Comparison of ENCODE assay signal across 25 cellular contexts in genomic region chr19:16915734-16916133, GRCh38. TPM values are rescaled to one million over a fixed set of nuclear protein-coding genes. Genes with fewer than 3 reads are reported as not detected.
DNase-seq lines count a peak whose midpoint lies in the region; ATAC-seq, FAIRE-seq and TF ChIP-seq lines count a peak whose summit lies in the region.
"Had no signal": no experiment of that assay in that cellular context is flagged by ENCODE, and none has a peak within 500 bp of the region (broad histone marks: within the 10 kb centered on the region; RNA-seq: fewer than 3 reads in every experiment).

No MANE protein-coding gene starts in this region.

- H3K9me3 ChIP-seq in BLaER1, result peaks cover 60% of the 10 kb centered on the region
- H3K9me3 ChIP-seq in HEK293 (ENCODE audit: control insufficient read depth, insufficient read depth, low read depth, low read length), result no peaks in the 10 kb centered on the region
- H3K9me3 ChIP-seq in K562 (replicated peaks; ENCODE audit: control insufficient read depth, insufficient read depth, low read depth, low read length), result peaks cover 15% of the 10 kb centered on the region
- H3K9me3 ChIP-seq in spleen, result peaks cover 6 to 61% (median 57%) of the 10 kb centered on the region in 8 donors

- ATAC-seq in K562, result no peak
- ATAC-seq: CD8-positive, alpha-beta T cell had no signal

- H3K4me3 Mint-ChIP-seq in activated naive CD4-positive, alpha-beta T cell treated with anti-CD3 and anti-CD28 coated beads for 36 hours, result no peak overlapping the region
- H3K4me3 Mint-ChIP-seq: CD4-positive, alpha-beta T cell; CD8-positive, alpha-beta T cell had no signal

- H2AFZ ChIP-seq in K562 (ENCODE audit: low read depth, low read length), result no peak overlapping the region

- H3K4me1 ChIP-seq in BLaER1 (peaks cover 7% of the 10 kb centered on the region; the same call in 1 of the 2 replicates), HEK293 (ENCODE audit: control insufficient read depth, insufficient read depth, low read length) (no peaks in the 10 kb centered on the region), K562 (replicated peaks in 1 of 2; ENCODE audit: control insufficient read depth in 2 of 2, insufficient read depth in 2 of 2, low read length in 2 of 2) (peaks cover 0 to 14% of the 10 kb centered on the region in 2 experiments; a peak in 4 of 5 replicates), spleen (no peaks in the 10 kb centered on the region)
- H3K4me1 ChIP-seq: BE2C, Caco-2 had no signal

- TF ChIP-seq CTCF in HEK293 (tag by site-specific recombination; IDR thresholded peaks at IDR 0.05) (no peak), K562 (IDR thresholded peaks at IDR 0.05 in 2 of 3, conservative IDR thresholded peaks at IDR 0.05 in 1 of 3; ENCODE audit: insufficient read depth in 2 of 3, low read depth in 1 of 3, low read length in 3 of 3) (no peak), spleen (IDR thresholded peaks at IDR 0.05 in 8 of 11, conservative IDR thresholded peaks at IDR 0.05 in 3 of 11) (no peak)

- no peak for FAIRE-seq in K562 (lab: Jason Lieb, UNC)
- FAIRE-seq: A204.1, D721Med, G401.6, GM12891, GM19239 had no signal

- H3K9me1 ChIP-seq in K562 (ENCODE audit: control insufficient read depth, insufficient read depth, low read length), result no peaks in the 10 kb centered on the region

- H3K27ac ChIP-seq in BLaER1 (no peak overlapping the region), HEK293 (ENCODE audit: extremely low read depth, low read depth, low read length) (no peak overlapping the region), K562 (ENCODE audit: extremely low read depth, low read depth, low read length) (no peak overlapping the region), spleen (no peak overlapping the region)
- H3K27ac ChIP-seq: BLaER1 treated with 17β-estradiol and CSF1 and Interleukin-3, amounts not matched to agents 10 nM and 100 nM; C4-2B had no signal

- no peaks in the 10 kb centered on the region for H3K4me1 Mint-ChIP-seq in activated naive CD4-positive, alpha-beta T cell treated with anti-CD3 and anti-CD28 coated beads for 36 hours (ENCODE audit: low read depth)

- H3K27me3 Mint-ChIP-seq in activated naive CD4-positive, alpha-beta T cell treated with anti-CD3 and anti-CD28 coated beads for 36 hours (ENCODE audit: low read depth), result no peaks in the 10 kb centered on the region

- H3K36me3 Mint-ChIP-seq in activated naive CD4-positive, alpha-beta T cell treated with anti-CD3 and anti-CD28 coated beads for 36 hours (ENCODE audit: low read depth), result peaks cover 5% of the 10 kb centered on the region
- H3K36me3 Mint-ChIP-seq: CD8-positive, alpha-beta T cell had no signal

- no peaks in the 10 kb centered on the region for H3K79me2 ChIP-seq in K562 (ENCODE audit: control insufficient read depth, insufficient read depth, low read length)

- 0% methylated on average over 3 of the region's 3 CpGs for WGBS in K562 (ENCODE audit: insufficient coverage, low coverage, missing lambda C conversion rate)
- 52 to 71% (median 58%) methylated on average over 3 of the region's 3 CpGs for WGBS in spleen, 5 donors

- H3K36me3 ChIP-seq in BLaER1 (peaks cover 34% of the 10 kb centered on the region), HEK293 (ENCODE audit: control insufficient read depth in 2 of 2, insufficient read depth in 1 of 2, low read length in 2 of 2) (no peaks in the 10 kb centered on the region), K562 (ENCODE audit: control insufficient read depth, insufficient read depth, low read length) (no peaks in the 10 kb centered on the region), spleen (no peaks in the 10 kb centered on the region)
- H3K36me3 ChIP-seq: BE2C had no signal

- BruUV-seq in K562 (replicated peaks; lab: Mats Ljungman, UMichigan), result no TSS peak

- TF ChIP-seq EP300 in K562 (IDR thresholded peaks at IDR 0.05; ENCODE audit: low read length), result no peak

- TF ChIP-seq POLR2A in K562 (conservative IDR thresholded peaks at IDR 0.05) (no peak), spleen (IDR thresholded peaks at IDR 0.05) (no peak)

- no peaks in the 10 kb centered on the region for H4K20me1 ChIP-seq in BLaER1
- H4K20me1 ChIP-seq in K562 (replicated peaks; ENCODE audit: control insufficient read depth, insufficient read depth, low read length), result no peaks in the 10 kb centered on the region
- H4K20me1 ChIP-seq: BLaER1 treated with 17β-estradiol and CSF1 and Interleukin-3, amounts not matched to agents 10 nM and 100 nM had no signal

- POLR2A ChIA-PET in HEK293 (lab: Yijun Ruan, JAX), result no interaction called here
- POLR2A ChIA-PET in K562 (lab: Yijun Ruan, JAX), result interaction anchor here (1.5 kb wide), 1 partner anchor 12 kb away, joined by 4 read pairs; no protein-coding TSS in a partner anchor

- intact Hi-C loops in K562 (cut with micrococcal nuclease) (no loop called here), spleen (cut with DNase I; ENCODE audit: low total_unique reads) (no loop called here)
- intact Hi-C loops in activated naive CD4-positive, alpha-beta T cell treated with anti-CD3 and anti-CD28 coated beads for 36 hours (cut with micrococcal nuclease), result no loop called here

- peak overlapping the region; percentile 12; the same call in 1 of the 2 replicates for H3K4me2 ChIP-seq in BLaER1
- H3K4me2 ChIP-seq in K562 (ENCODE audit: insufficient read depth, low read length), result no peak overlapping the region

- peaks cover 25% of the 10 kb centered on the region for H3K9me3 Mint-ChIP-seq in activated naive CD4-positive, alpha-beta T cell treated with anti-CD3 and anti-CD28 coated beads for 36 hours

- no peak for TF ChIP-seq RAD21 in K562 (CRISPR knock-in tag; conservative IDR thresholded peaks at IDR 0.05 in 1 of 2, IDR thresholded peaks at IDR 0.05 in 1 of 2)

- no peak overlapping the region for H3K4me3 ChIP-seq in BLaER1
- no peak overlapping the region for H3K4me3 ChIP-seq in HEK293 (ENCODE audit: low read depth, low read length)
- H3K4me3 ChIP-seq in K562, result no peak overlapping the region
- H3K4me3 ChIP-seq in spleen, result no peak overlapping the region
- H3K4me3 ChIP-seq: BLaER1 treated with 17β-estradiol and CSF1 and Interleukin-3, amounts not matched to agents 10 nM and 100 nM had no signal

- no peak overlapping the region for H3K27ac Mint-ChIP-seq in activated naive CD4-positive, alpha-beta T cell treated with anti-CD3 and anti-CD28 coated beads for 36 hours
- H3K27ac Mint-ChIP-seq: CD4-positive, alpha-beta T cell; CD8-positive, alpha-beta T cell had no signal

- CTCF ChIA-PET in HEK293 (lab: Yijun Ruan, JAX) (no interaction called here), K562 (lab: Yijun Ruan, JAX; ENCODE audit: low intra/inter-chr PET ratio) (no interaction called here)
- CTCF ChIA-PET in activated naive CD4-positive, alpha-beta T cell treated with anti-CD3 and anti-CD28 coated beads for 36 hours (lab: Charles Lee), result no interaction called here

- DNase-seq in K562 (ENCODE audit: extremely low read depth in 1 of 4, low spot score in 3 of 4), result no peak
- peak; percentile 15 for DNase-seq in spleen
- no peak for DNase-seq in SIG-M5 treated with dmso at 0.1 percent for 504 hours (lab: John Stamatoyannopoulos, UW; ENCODE audit: unreplicated experiment)
- DNase-seq in activated naive CD4-positive, alpha-beta T cell treated with anti-CD3 and anti-CD28 coated beads for 36 hours, result no peak
- no peak for DNase-seq in NCI-H1436 treated with DMSO at 0.1 percent for 48 hours (lab: John Stamatoyannopoulos, UW)
- DNase-seq: 8988T; ACHN; BE2C; Caco-2; Calu3; CD4-positive, alpha-beta T cell; CD8-positive, alpha-beta T cell; DMS79 treated with DMSO at 0.1 percent for 48 hours; GF-D8 had no signal

- H3K9ac ChIP-seq in BLaER1 (no peak overlapping the region), K562 (ENCODE audit: insufficient read depth in 1 of 2, low read depth in 2 of 2, low read length in 2 of 2) (no peak overlapping the region)
- H3K9ac ChIP-seq: BLaER1 treated with 17β-estradiol and CSF1 and Interleukin-3, amounts not matched to agents 10 nM and 100 nM had no signal

- H3K27me3 ChIP-seq in BLaER1 (no peaks in the 10 kb centered on the region), K562 (ENCODE audit: control insufficient read depth in 2 of 2, insufficient read depth in 2 of 2, low read length in 2 of 2) (peaks cover 4 to 21% of the 10 kb centered on the region in 2 experiments; a peak in 3 of 5 replicates), spleen (replicated peaks in 1 of 7) (peaks cover 0 to 5% (median 0%) of the 10 kb centered on the region in 7 donors)
- H3K27me3 ChIP-seq: BE2C; BLaER1 treated with 17β-estradiol and CSF1 and Interleukin-3, amounts not matched to agents 10 nM and 100 nM had no signal

- in situ Hi-C loops in K562 (cut with MboI), result no loop called here

TF ChIP-seq in HEK293, 187 proteins besides CTCF, POLR2A, EP300 and RAD21:
- TF ChIP-seq KLF1 (tag by site-specific recombination; IDR thresholded peaks at IDR 0.05), result no peak
- no peak for TF ChIP-seq ZNF248 (tag by site-specific recombination; IDR thresholded peaks at IDR 0.05)
- peak; percentile 60; the same call in 1 of the 2 replicates for TF ChIP-seq ZNF366 (tag by site-specific recombination; conservative IDR thresholded peaks at IDR 0.05)

TF ChIP-seq in K562, 482 proteins besides CTCF, POLR2A, EP300 and RAD21 (continues in another document):
- TF ChIP-seq JUND (IDR thresholded peaks at IDR 0.05; ENCODE audit: borderline replicate concordance, low read depth, low read length) (no peak), JUND (tag; IDR thresholded peaks at IDR 0.05; ENCODE audit: borderline replicate concordance, low read depth, low read length) (no peak)

RNA-seq across cellular contexts. Expression of gene F2RL3, which starts 26.9 kb away (rescaled TPM):
- 16.8 and 60.7 TPM in 2 replicates for total RNA-seq in K562 (2011; cell fraction: chromatin; rRNA removed; ENCODE audit: low replicate concordance)
- total RNA-seq in K562 (2011; cell fraction: nucleolus; rRNA removed), result 53.0 and 74.2 TPM in 2 replicates
- 25.8 and 31.3 TPM in 2 replicates for total RNA-seq in K562 (2011; cell fraction: nucleoplasm; rRNA removed)
- total RNA-seq in K562 (2014; rRNA removed) (23.4 and 29.5 TPM in 2 replicates), K562 (2014; rRNA removed; fragmentation: Illumina TruSeq; extraction: Trizol) (10.7 and 11.0 TPM in 2 replicates), K562 (2015; rRNA removed; fragmentation: Illumina TruSeq; extraction: Trizol) (11.9 and 12.1 TPM in 2 replicates), K562 (2021) (27.6 and 29.0 TPM in 2 replicates), spleen (1 to 10 TPM; 1.2 to 5.4 (median 2.3) TPM)
- polyA plus RNA-seq in K562 (2011; rRNA removed) (7.2 and 9.9 TPM in 2 replicates), K562 (2014; fragmentation: Illumina TruSeq; extraction: Trizol) (12.3 and 13.4 TPM in 2 replicates), K562 (2014; fragmentation: Nextera tagmentation; extraction: Ambion mirVana) (1 to 10 TPM; 1.4 to 5.0 TPM), K562 (2014; rRNA removed) (20.9 and 22.0 TPM in 2 replicates), spleen (1 to 10 TPM in 1 of 3 donors, under 1 TPM in 2; 0.48 to 1.3 (median 0.76) TPM)
- polyA plus RNA-seq in K562 (2011; cell fraction: cytosol; rRNA removed), result 10.5 and 59.1 TPM in 2 replicates
- polyA plus RNA-seq in K562 (2011; cell fraction: nucleus; rRNA removed), result 4.8 and 12.6 TPM in 2 replicates
- 15.6 and 20.7 TPM in 2 replicates for polyA plus RNA-seq in K562 (2012)
- 3.2 and 7.2 TPM in 2 replicates for polyA minus RNA-seq in K562 (2011; rRNA and poly(A)+ RNA removed)
- 8.0 and 13.6 TPM in 2 replicates for polyA minus RNA-seq in K562 (2011; cell fraction: cytosol; rRNA and poly(A)+ RNA removed)
- 12.3 and 14.5 TPM in 2 replicates for polyA minus RNA-seq in K562 (2011; cell fraction: nucleus; rRNA and poly(A)+ RNA removed)
- total RNA-seq in activated naive CD4-positive, alpha-beta T cell treated with anti-CD3 and anti-CD28 coated beads for 36 hours, result not detected
- total RNA-seq: A673; Caco-2; Calu3; CD4-positive, alpha-beta T cell; CD8-positive, alpha-beta T cell had no signal
- polyA plus RNA-seq: AG04450 had no signal
